1 cellular context compared by ENCODE assay signal in the genomic region with DNA sequence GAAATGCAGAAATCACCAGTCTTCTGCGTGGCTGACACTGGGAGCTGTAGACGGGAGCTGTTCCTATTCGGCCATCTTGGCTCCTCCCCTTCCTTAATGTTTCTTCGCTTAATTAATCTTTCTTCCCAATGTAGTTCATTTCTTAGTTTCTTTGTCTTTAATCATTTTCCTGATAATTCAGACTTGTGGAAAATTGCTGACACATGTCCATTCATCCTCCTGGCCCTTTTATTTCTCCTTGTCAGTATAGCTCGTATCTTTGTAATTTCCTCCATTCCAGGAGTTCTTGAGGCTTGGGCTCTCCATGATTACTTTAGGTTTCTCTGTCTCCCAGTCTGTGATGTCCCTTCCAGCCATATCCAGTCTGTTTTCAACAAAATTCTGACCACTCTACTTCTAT.
TF ChIP-seq lines count a peak whose summit lies in the region.

No MANE protein-coding gene starts in this region.

TF ChIP-seq in HepG2, 621 proteins besides CTCF, POLR2A, EP300 and RAD21:
- TF ChIP-seq MAFK (conservative IDR thresholded peaks at IDR 0.05 in 1 of 2, IDR thresholded peaks at IDR 0.05 in 1 of 2; ENCODE audit: low read length in 2 of 2) (peak; percentile 74 to 83), ZNF773 (CRISPR knock-in tag; IDR thresholded peaks at IDR 0.05; ENCODE audit: borderline replicate concordance) (no peak), MAFF (IDR thresholded peaks at IDR 0.05; ENCODE audit: low read depth, low read length) (peak; percentile 72)
- TF ChIP-seq, protein P1, sequence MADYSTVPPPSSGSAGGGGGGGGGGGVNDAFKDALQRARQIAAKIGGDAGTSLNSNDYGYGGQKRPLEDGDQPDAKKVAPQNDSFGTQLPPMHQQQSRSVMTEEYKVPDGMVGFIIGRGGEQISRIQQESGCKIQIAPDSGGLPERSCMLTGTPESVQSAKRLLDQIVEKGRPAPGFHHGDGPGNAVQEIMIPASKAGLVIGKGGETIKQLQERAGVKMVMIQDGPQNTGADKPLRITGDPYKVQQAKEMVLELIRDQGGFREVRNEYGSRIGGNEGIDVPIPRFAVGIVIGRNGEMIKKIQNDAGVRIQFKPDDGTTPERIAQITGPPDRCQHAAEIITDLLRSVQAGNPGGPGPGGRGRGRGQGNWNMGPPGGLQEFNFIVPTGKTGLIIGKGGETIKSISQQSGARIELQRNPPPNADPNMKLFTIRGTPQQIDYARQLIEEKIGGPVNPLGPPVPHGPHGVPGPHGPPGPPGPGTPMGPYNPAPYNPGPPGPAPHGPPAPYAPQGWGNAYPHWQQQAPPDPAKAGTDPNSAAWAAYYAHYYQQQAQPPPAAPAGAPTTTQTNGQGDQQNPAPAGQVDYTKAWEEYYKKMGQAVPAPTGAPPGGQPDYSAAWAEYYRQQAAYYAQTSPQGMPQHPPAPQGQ (CRISPR knock-in tag; IDR thresholded peaks at IDR 0.05; ENCODE audit: borderline replicate concordance) = no peak
